ENCODE assay signal across 19 cellular contexts in the genomic region with DNA sequence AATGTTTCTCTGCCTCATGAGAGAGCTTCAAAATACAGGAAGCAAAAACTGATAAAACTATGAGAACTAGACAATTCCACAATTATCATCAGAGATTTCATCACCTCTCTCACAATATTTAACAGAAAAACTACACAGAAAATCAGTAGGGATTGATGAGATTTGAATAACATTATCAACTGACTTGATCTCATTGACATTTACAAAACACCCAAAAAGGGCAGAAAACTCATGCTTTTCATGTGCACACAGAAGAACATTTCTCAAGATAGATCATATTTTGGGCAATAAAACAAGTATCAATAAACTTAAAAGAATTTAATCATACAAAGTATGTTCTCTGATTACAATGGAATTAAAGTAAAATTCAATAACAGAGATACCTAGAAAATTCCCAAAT. TPM values are rescaled to one million over a fixed set of nuclear protein-coding genes. Genes with fewer than 3 reads are reported as not detected.
DNase-seq lines count a peak whose midpoint lies in the region; ATAC-seq, FAIRE-seq and TF ChIP-seq lines count a peak whose summit lies in the region.
"Had no signal": no experiment of that assay in that cellular context is flagged by ENCODE, and none has a peak within 500 bp of the region (broad histone marks: within the 10 kb centered on the region; RNA-seq: fewer than 3 reads in every experiment).

No MANE protein-coding gene starts in this region.

- DNase-seq in H54 (ENCODE audit: insufficient read length, low spot score) (no peak), endodermal cell (no peak), SKM-1 treated with dmso at 0.1 percent for 144 hours (lab: John Stamatoyannopoulos, UW; ENCODE audit: unreplicated experiment) (no peak)
- no peak for DNase-seq in activated CD8-positive, alpha-beta memory T cell treated with anti-CD3 and anti-CD28 coated beads for 24 hours
- DNase-seq: 8988T; C1 segment of cervical spinal cord; Calu3; CD4-positive, alpha-beta memory T cell; COR-L47; DMS53; DMS79 treated with DMSO at 0.1 percent for 48 hours; GM23248; H9; HFFc6 had no signal

- H3K36me3 Mint-ChIP-seq in endodermal cell (ENCODE audit: low read depth): peaks cover 50% of the 10 kb centered on the region

- peaks cover 64% of the 10 kb centered on the region for H3K9me3 ChIP-seq in endodermal cell (ENCODE audit: control insufficient read depth, low read length)

- H3K27me3 Mint-ChIP-seq in endodermal cell (ENCODE audit: insufficient read depth): no peaks in the 10 kb centered on the region
- H3K27me3 Mint-ChIP-seq: CD4-positive, alpha-beta memory T cell had no signal

- peak overlapping the region; percentile 36 for H3K4me3 ChIP-seq in endodermal cell (ENCODE audit: low read length)
- H3K4me3 ChIP-seq: GM23248 had no signal

- H3K36me3 ChIP-seq in endodermal cell (ENCODE audit: control insufficient read depth, insufficient read depth, low read length): peaks cover 25% of the 10 kb centered on the region

- peak; percentile 35 for FAIRE-seq in A204.1 (lab: Jason Lieb, UNC)
- FAIRE-seq in H54 (lab: Jason Lieb, UNC): peak; percentile 38
- FAIRE-seq: GM19239, H1 had no signal

- peaks cover 4% of the 10 kb centered on the region for H3K4me1 Mint-ChIP-seq in endodermal cell

- H3K4me3 Mint-ChIP-seq in endodermal cell: no peak overlapping the region
- H3K4me3 Mint-ChIP-seq: H9, HFFc6 had no signal

- peaks cover 48% of the 10 kb centered on the region for H3K9me3 Mint-ChIP-seq in endodermal cell

- H3K4me1 ChIP-seq in endodermal cell (ENCODE audit: control insufficient read depth, insufficient read depth, low read length): no peaks in the 10 kb centered on the region

- H3K27me3 ChIP-seq in endodermal cell (ENCODE audit: control insufficient read depth, insufficient read depth, low read length, poor library complexity, severe bottlenecking): no peaks in the 10 kb centered on the region

- H3K27ac Mint-ChIP-seq in endodermal cell: no peak overlapping the region
- H3K27ac Mint-ChIP-seq: CD4-positive, alpha-beta memory T cell; H9; HFFc6 had no signal

- no peak overlapping the region for H3K9ac ChIP-seq in endodermal cell (ENCODE audit: extremely low read depth, low read length, poor library complexity, severe bottlenecking)
- H3K9ac ChIP-seq: GM23248 had no signal

- no peak for TF ChIP-seq POLR2A in H54 (IDR thresholded peaks at IDR 0.05; ENCODE audit: low read depth, low read length)

- ATAC-seq in HG02973 (IDR thresholded peaks at IDR 0.05; ENCODE audit: unreplicated experiment): no peak
- ATAC-seq: HCT116 had no signal

- no peak overlapping the region for H3K27ac ChIP-seq in endodermal cell (ENCODE audit: low read depth, low read length)
- H3K27ac ChIP-seq: GM23248 had no signal

- no peak for TF ChIP-seq CTCF in endodermal cell (conservative IDR thresholded peaks at IDR 0.05)

RNA-seq across cellular contexts. Expression of a gene that starts 35.6 kb away (rescaled TPM):
- total RNA-seq in endodermal cell: 10 to 100 TPM; 30.0 to 30.8 TPM
- polyA plus RNA-seq in endodermal cell (2013, experiment 1 of 2): 36.1 TPM
- polyA plus RNA-seq in endodermal cell (2013, experiment 2 of 2): 33.9 TPM
